ENCODE assay signal across 28 cellular contexts in the genomic region with DNA sequence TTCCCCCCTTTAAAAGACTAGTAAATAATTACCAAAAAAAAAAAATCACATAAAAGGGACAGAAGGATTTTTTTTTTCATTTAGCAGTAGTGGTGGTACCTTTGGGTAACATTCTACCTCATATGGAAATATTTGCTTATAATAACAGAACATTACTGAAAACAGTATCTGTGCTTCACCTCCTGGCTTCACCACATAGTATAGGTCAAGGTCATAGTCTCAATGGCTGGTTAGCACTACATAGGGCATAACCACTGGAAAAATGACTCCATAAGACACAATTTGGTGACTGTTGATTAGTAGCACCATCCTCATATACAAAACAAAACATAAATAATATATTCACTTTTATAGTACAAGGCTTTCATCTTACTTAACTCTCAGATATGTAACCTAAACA.
"Had no signal": no experiment of that assay in that cellular context is flagged by ENCODE, and none has a peak within 500 bp of the region (broad histone marks: within the 10 kb centered on the region; RNA-seq: fewer than 3 reads in every experiment).

No MANE protein-coding gene starts in this region.

- H3K9me3 Mint-ChIP-seq: activated naive CD4-positive, alpha-beta T cell treated with anti-CD3 and anti-CD28 coated beads, Interleukin-2, amount 50 U/mL, for 24 hours had no signal

- H3K4me1 ChIP-seq: colonic mucosa, esophagus squamous epithelium, gastroesophageal sphincter had no signal

- H3K36me3 ChIP-seq: brain microvascular endothelial cell, colonic mucosa had no signal

- DNase-seq: activated CD4-positive, alpha-beta memory T cell treated with anti-CD3 and anti-CD28 coated beads for 36 hours; activated CD4-positive, alpha-beta T cell treated with anti-CD3 and anti-CD28 coated beads for 36 hours; activated CD4-positive, alpha-beta T cell treated with anti-CD3 and anti-CD28 coated beads, Interleukin-2, amount 10 ng/mL, durations not matched to agents 24 days and 14 days; activated CD4-positive, CD25-positive, alpha-beta regulatory T cell; activated CD4-positive, CD25-positive, alpha-beta regulatory T cell treated with anti-CD3 and anti-CD28 coated beads, Interleukin-2, amount 50 U/mL, for 72 hours; activated CD8-positive, alpha-beta memory T cell treated with anti-CD3 and anti-CD28 coated beads, Interleukin-2, amount 10 ng/mL, durations not matched to agents 7 days and 5 days; activated CD8-positive, alpha-beta memory T cell treated with anti-CD3 and anti-CD28 coated beads, Interleukin-2, amount 50 U/mL, for 4 hours; activated CD8-positive, alpha-beta T cell treated with anti-CD3 and anti-CD28 coated beads, Interleukin-2, amount 10 ng/mL, durations not matched to agents 7 days and 5 days; activated effector memory CD4-positive, alpha-beta T cell treated with anti-CD3 and anti-CD28 coated beads, Interleukin-2, amount 50 U/mL, for 16 hours; activated naive CD4-positive, alpha-beta T cell treated with anti-CD3 and anti-CD28 coated beads for 36 hours; activated naive CD8-positive, alpha-beta T cell treated with anti-CD3 and anti-CD28 coated beads, Interleukin-2, amount 10 ng/mL, durations not matched to agents 7 days and 5 days; activated T-cell treated with anti-CD3 and anti-CD28 coated beads, Interleukin-2, amount 50 U/mL, for 1 hour; amniotic stem cell; anterior cingulate cortex; brain microvascular endothelial cell; colonic mucosa; effector CD8-positive, alpha-beta T cell; esophagus squamous epithelium; foreskin melanocyte; T-helper 2 cell had no signal

- H3K27me3 Mint-ChIP-seq: activated CD4-positive, alpha-beta memory T cell treated with anti-CD3 and anti-CD28 coated beads for 36 hours; activated CD4-positive, alpha-beta T cell treated with anti-CD3 and anti-CD28 coated beads for 36 hours; activated CD4-positive, alpha-beta T cell treated with anti-CD3 and anti-CD28 coated beads, Interleukin-2, amount 10 ng/mL, durations not matched to agents 24 days and 14 days; activated CD8-positive, alpha-beta memory T cell treated with anti-CD3 and anti-CD28 coated beads, Interleukin-2, amount 10 ng/mL, durations not matched to agents 7 days and 5 days; activated naive CD4-positive, alpha-beta T cell treated with anti-CD3 and anti-CD28 coated beads, Interleukin-2, amount 50 U/mL, for 24 hours had no signal

- H3K4me1 Mint-ChIP-seq: activated CD4-positive, alpha-beta T cell treated with anti-CD3 and anti-CD28 coated beads, Interleukin-2, amount 10 ng/mL, durations not matched to agents 24 days and 14 days; activated CD8-positive, alpha-beta memory T cell treated with anti-CD3 and anti-CD28 coated beads, Interleukin-2, amount 10 ng/mL, durations not matched to agents 7 days and 5 days; activated naive CD8-positive, alpha-beta T cell treated with anti-CD3 and anti-CD28 coated beads, Interleukin-2, amount 10 ng/mL, durations not matched to agents 7 days and 5 days had no signal

- H3K4me3 Mint-ChIP-seq: activated CD4-positive, alpha-beta memory T cell treated with anti-CD3 and anti-CD28 coated beads for 36 hours; activated CD4-positive, alpha-beta T cell treated with anti-CD3 and anti-CD28 coated beads for 36 hours; activated CD4-positive, alpha-beta T cell treated with anti-CD3 and anti-CD28 coated beads, Interleukin-2, amount 10 ng/mL, durations not matched to agents 24 days and 14 days; activated CD8-positive, alpha-beta memory T cell treated with anti-CD3 and anti-CD28 coated beads, Interleukin-2, amount 10 ng/mL, durations not matched to agents 7 days and 5 days; activated CD8-positive, alpha-beta T cell treated with anti-CD3 and anti-CD28 coated beads, Interleukin-2, amount 10 ng/mL, durations not matched to agents 7 days and 5 days; activated naive CD4-positive, alpha-beta T cell treated with anti-CD3 and anti-CD28 coated beads for 36 hours; activated naive CD4-positive, alpha-beta T cell treated with anti-CD3 and anti-CD28 coated beads, Interleukin-2, amount 50 U/mL, for 24 hours; activated naive CD8-positive, alpha-beta T cell treated with anti-CD3 and anti-CD28 coated beads, Interleukin-2, amount 10 ng/mL, durations not matched to agents 7 days and 5 days had no signal

- FAIRE-seq: astrocyte, bronchial epithelial cell, endometrium, endothelial cell of umbilical vein had no signal

- ATAC-seq: activated CD4-positive, alpha-beta T cell treated with anti-CD3 and anti-CD28 coated beads for 36 hours; activated CD8-positive, alpha-beta memory T cell treated with anti-CD3 and anti-CD28 coated beads, Interleukin-2, amount 10 ng/mL, durations not matched to agents 7 days and 5 days; activated CD8-positive, alpha-beta T cell treated with anti-CD3 and anti-CD28 coated beads, Interleukin-2, amount 10 ng/mL, durations not matched to agents 7 days and 5 days; gastroesophageal sphincter had no signal

- H3K4me3 ChIP-seq: colonic mucosa, esophagus squamous epithelium, gastroesophageal sphincter had no signal

- H3K27ac Mint-ChIP-seq: activated CD4-positive, alpha-beta memory T cell treated with anti-CD3 and anti-CD28 coated beads for 36 hours; activated CD4-positive, alpha-beta T cell treated with anti-CD3 and anti-CD28 coated beads for 36 hours; activated CD4-positive, alpha-beta T cell treated with anti-CD3 and anti-CD28 coated beads, Interleukin-2, amount 10 ng/mL, durations not matched to agents 24 days and 14 days; activated CD8-positive, alpha-beta memory T cell treated with anti-CD3 and anti-CD28 coated beads, Interleukin-2, amount 10 ng/mL, durations not matched to agents 7 days and 5 days; activated CD8-positive, alpha-beta T cell treated with anti-CD3 and anti-CD28 coated beads, Interleukin-2, amount 10 ng/mL, durations not matched to agents 7 days and 5 days; activated naive CD4-positive, alpha-beta T cell treated with anti-CD3 and anti-CD28 coated beads for 36 hours; activated naive CD4-positive, alpha-beta T cell treated with anti-CD3 and anti-CD28 coated beads, Interleukin-2, amount 50 U/mL, for 24 hours; activated naive CD8-positive, alpha-beta T cell treated with anti-CD3 and anti-CD28 coated beads, Interleukin-2, amount 10 ng/mL, durations not matched to agents 7 days and 5 days; activated T-helper 2 cell treated with anti-CD3 and anti-CD28 coated beads, Interferon-gamma antibody, Interleukin-2, Interleukin-4, amounts not matched to agents 10 μg/mL and 5 μg/mL and 100 μg/mL, durations not matched to agents 14 hours and 24 hours and 36 hours had no signal

- H3K27ac ChIP-seq: brain microvascular endothelial cell, colonic mucosa, epithelial cell of prostate, esophagus squamous epithelium, gastroesophageal sphincter had no signal

- H3K9me3 ChIP-seq: colonic mucosa, esophagus squamous epithelium, gastroesophageal sphincter had no signal

- H3K27me3 ChIP-seq: brain microvascular endothelial cell, colonic mucosa, esophagus squamous epithelium, gastroesophageal sphincter had no signal
